In genomic region chrX:38804481-38805293, GRCh38 we compare ENCODE assay signal across 8 cellular contexts. TPM values are rescaled to one million over a fixed set of nuclear protein-coding genes. Genes with fewer than 3 reads are reported as not detected.
A peak's percentile ranks its signal among the peaks of the same experiment; 100 is the strongest.
DNase-seq lines count a peak whose midpoint lies in the region; ATAC-seq, FAIRE-seq and TF ChIP-seq lines count a peak whose summit lies in the region.

No MANE protein-coding gene starts in this region.

- H3K9me3 Mint-ChIP-seq in Calu3 (ENCODE audit: low read depth, unreplicated experiment): no peaks in the 10 kb centered on the region

- H2AFZ ChIP-seq in K562 (ENCODE audit: low read depth, low read length): no peak overlapping the region

- H3K27ac ChIP-seq in SK-N-MC (peak overlapping the region; percentile 96), K562 (ENCODE audit: extremely low read depth, low read depth, low read length) (peak overlapping the region; percentile 96), kidney (ENCODE audit: low read depth in 2 of 2, low read length in 2 of 2) (peak overlapping the region; percentile 91 to 92)

- TF ChIP-seq RAD21 in K562 (CRISPR knock-in tag; conservative IDR thresholded peaks at IDR 0.05 in 1 of 2, IDR thresholded peaks at IDR 0.05 in 1 of 2): no peak

- ATAC-seq in HG02571 (IDR thresholded peaks at IDR 0.05; ENCODE audit: unreplicated experiment) (peak; percentile 4), K562 (peak; percentile 2)

- 0% methylated on average over 43 of the region's 75 CpGs for WGBS in K562 (ENCODE audit: insufficient coverage, low coverage, missing lambda C conversion rate)

- H3K9me1 ChIP-seq in K562 (ENCODE audit: control insufficient read depth, insufficient read depth, low read length): no peaks in the 10 kb centered on the region

- in situ Hi-C loops in K562 (cut with MboI): no loop called here

- H3K9ac ChIP-seq in SK-N-MC (ENCODE audit: insufficient read length) (peak overlapping the region; percentile 88), K562 (ENCODE audit: insufficient read depth in 1 of 2, low read depth in 2 of 2, low read length in 2 of 2) (peak overlapping the region; percentile 95 to 99), kidney (ENCODE audit: low read length in 2 of 2) (peak overlapping the region; percentile 55 to 78)

- peak overlapping the region; percentile 95 for H3K4me2 ChIP-seq in K562 (ENCODE audit: insufficient read depth, low read length)

- no peaks in the 10 kb centered on the region for H4K20me1 ChIP-seq in K562 (replicated peaks; ENCODE audit: control insufficient read depth, insufficient read depth, low read length)

- TSS peak; percentile 28 for BruUV-seq in Calu3 (replicated peaks; lab: Mats Ljungman, UMichigan)
- TSS peak; percentile 41 for BruUV-seq in K562 (replicated peaks; lab: Mats Ljungman, UMichigan)

- no peaks in the 10 kb centered on the region for H3K27me3 Mint-ChIP-seq in Calu3 (ENCODE audit: unreplicated experiment)

- intact Hi-C loops in Calu3 (cut with micrococcal nuclease; ENCODE audit: unreplicated experiment) (loop anchor here (5.0 kb wide), 2 partner anchors 63 to 78 kb away; no protein-coding TSS in a partner anchor), K562 (cut with micrococcal nuclease) (loop anchor here (1.0 to 5.0 kb wide), 5 partner anchors 34 to 343 kb away; no protein-coding TSS in a partner anchor), kidney (cut with DNase I) (no loop called here)

- H3K27ac Mint-ChIP-seq in Calu3 (ENCODE audit: unreplicated experiment): peak overlapping the region; percentile 99

- H3K36me3 Mint-ChIP-seq in Calu3 (ENCODE audit: insufficient read depth, unreplicated experiment): peaks cover 67% of the 10 kb centered on the region

- no peaks in the 10 kb centered on the region for H3K9me3 ChIP-seq in SK-N-MC (ENCODE audit: low read depth, low read length)
- H3K9me3 ChIP-seq in K562 (replicated peaks; ENCODE audit: control insufficient read depth, insufficient read depth, low read depth, low read length): no peaks in the 10 kb centered on the region
- H3K9me3 ChIP-seq in kidney (ENCODE audit: control insufficient read depth in 1 of 2, low read length in 2 of 2): no peaks in the 10 kb centered on the region

- H3K27me3 ChIP-seq in K562 (ENCODE audit: control insufficient read depth in 2 of 2, insufficient read depth in 2 of 2, low read length in 2 of 2): no peaks in the 10 kb centered on the region

- peak overlapping the region; percentile 79 for H3K4me3 ChIP-seq in SK-N-MC
- peak overlapping the region; percentile 86 for H3K4me3 ChIP-seq in K562
- H3K4me3 ChIP-seq in kidney (ENCODE audit: low read length in 2 of 2): peak overlapping the region; percentile 70 to 78

- POLR2A ChIA-PET in K562 (lab: Yijun Ruan, JAX): interaction anchor here (1.0 to 2.1 kb wide), 4 partner anchors 12 to 347 kb away, joined by 3 to 7 read pairs (median 5); no protein-coding TSS in a partner anchor

- TF ChIP-seq CTCF in Calu3 (IDR thresholded peaks at IDR 0.05; ENCODE audit: unreplicated experiment) (no peak), K562 (IDR thresholded peaks at IDR 0.05 in 2 of 3, conservative IDR thresholded peaks at IDR 0.05 in 1 of 3; ENCODE audit: insufficient read depth in 2 of 3, low read depth in 1 of 3, low read length in 3 of 3) (no peak), kidney (IDR thresholded peaks at IDR 0.05; ENCODE audit: borderline replicate concordance, extremely low read depth, insufficient read depth) (no peak)

- FAIRE-seq in K562 (lab: Jason Lieb, UNC) (no peak), kidney (lab: Jason Lieb, UNC) (no peak)

- H3K36me3 ChIP-seq in SK-N-MC (ENCODE audit: insufficient read depth, low read length) (peaks cover 8% of the 10 kb centered on the region), K562 (ENCODE audit: control insufficient read depth, insufficient read depth, low read length) (peaks cover 18% of the 10 kb centered on the region; the same call in 2 of the 3 replicates), kidney (ENCODE audit: control insufficient read depth in 1 of 2, insufficient read depth in 2 of 2, low read length in 2 of 2) (no peaks in the 10 kb centered on the region)

- H3K79me2 ChIP-seq in K562 (ENCODE audit: control insufficient read depth, insufficient read depth, low read length): peaks cover 72% of the 10 kb centered on the region

- TF ChIP-seq EP300 in K562 (IDR thresholded peaks at IDR 0.05; ENCODE audit: low read length): no peak

- peak overlapping the region; percentile 97 for H3K4me3 Mint-ChIP-seq in Calu3 (ENCODE audit: low read depth, unreplicated experiment)

- peaks cover 16 to 34% of the 10 kb centered on the region in 2 experiments for H3K4me1 ChIP-seq in K562 (replicated peaks in 1 of 2; ENCODE audit: control insufficient read depth in 2 of 2, insufficient read depth in 2 of 2, low read length in 2 of 2)
- peaks cover 5 to 6% of the 10 kb centered on the region in 2 donors for H3K4me1 ChIP-seq in kidney (ENCODE audit: control insufficient read depth in 1 of 2, insufficient read depth in 1 of 2, low read depth in 1 of 2, low read length in 2 of 2)

- peaks cover 9% of the 10 kb centered on the region for H3K4me1 Mint-ChIP-seq in Calu3 (ENCODE audit: low read depth, unreplicated experiment)

- DNase-seq in Calu3 (peak; percentile 46), SK-N-MC (ENCODE audit: low read depth, low spot score) (no peak), K562 (ENCODE audit: extremely low read depth in 1 of 4, low spot score in 3 of 4) (peak in 3 of 4 experiments; percentile 35 to 40 (median 35)), kidney (peak; percentile 80), putamen (ENCODE audit: low spot score) (no peak), SIG-M5 treated with dmso at 0.1 percent for 504 hours (lab: John Stamatoyannopoulos, UW; ENCODE audit: unreplicated experiment) (no peak)
- peak; percentile 32 to 40 for DNase-seq in stimulated activated CD4-positive, alpha-beta T cell treated with anti-CD3 and anti-CD28 coated beads, Interleukin-2, amount 100 ng/mL, for 24 hours

- CTCF ChIA-PET in Calu3 (lab: Charles Lee): interaction anchor here (0.6 kb wide), 1 partner anchor 370 kb away, joined by 3 read pairs; no protein-coding TSS in a partner anchor
- CTCF ChIA-PET in K562 (lab: Yijun Ruan, JAX; ENCODE audit: low intra/inter-chr PET ratio): no interaction called here

- TF ChIP-seq POLR2A in K562 (conservative IDR thresholded peaks at IDR 0.05): no peak; the same call in 1 of the 2 replicates

TF ChIP-seq in K562, 482 proteins besides CTCF, POLR2A, EP300 and RAD21 (continues in another document):
- no peak for TF ChIP-seq ZFPM2 (CRISPR knock-in tag; IDR thresholded peaks at IDR 0.05)
- TF ChIP-seq PRPF4 (IDR thresholded peaks at IDR 0.05; ENCODE audit: insufficient read depth, low read depth, low read length, poor library complexity, severe bottlenecking): peak; percentile 19
- TF ChIP-seq ZNF830 (CRISPR knock-in tag; IDR thresholded peaks at IDR 0.05): 0 out of 2 replicates have a peak, but pooled peaks have one; percentile 8
- TF ChIP-seq FOXK1 (CRISPR knock-in tag; IDR thresholded peaks at IDR 0.05; ENCODE audit: borderline replicate concordance): 0 out of 2 replicates have a peak, but pooled peaks have one; percentile 11
- peak; percentile 10 for TF ChIP-seq HNRNPLL (IDR thresholded peaks at IDR 0.05; ENCODE audit: low read depth, low read length, poor library complexity, severe bottlenecking)

RNA-seq across cellular contexts. Expression of gene MID1IP1, which starts 3.4 kb away (rescaled TPM):
- total RNA-seq in Calu3 (2022): 46.7 and 53.5 TPM in 2 replicates
- 21.8 and 40.2 TPM in 2 replicates for total RNA-seq in K562 (2011; cell fraction: chromatin; rRNA removed; ENCODE audit: low replicate concordance)
- total RNA-seq in K562 (2011; cell fraction: nucleolus; rRNA removed): 57.5 and 57.7 TPM in 2 replicates
- 35.4 and 38.0 TPM in 2 replicates for total RNA-seq in K562 (2011; cell fraction: nucleoplasm; rRNA removed)
- total RNA-seq in K562 (2014; rRNA removed): 82.1 and 102 TPM in 2 replicates
- total RNA-seq in K562 (2014; rRNA removed; fragmentation: Illumina TruSeq; extraction: Trizol): 20.7 and 20.9 TPM in 2 replicates
- total RNA-seq in K562 (2015; rRNA removed; fragmentation: Illumina TruSeq; extraction: Trizol): 27.5 and 29.9 TPM in 2 replicates
- 90.4 and 94.7 TPM in 2 replicates for total RNA-seq in K562 (2021)
- polyA plus RNA-seq in K562 (2011; rRNA removed): 36.9 and 42.0 TPM in 2 replicates
- 50.7 and 84.5 TPM in 2 replicates for polyA plus RNA-seq in K562 (2011; cell fraction: cytosol; rRNA removed)
- polyA plus RNA-seq in K562 (2011; cell fraction: nucleus; rRNA removed): 38.7 and 57.5 TPM in 2 replicates
- 49.3 and 83.1 TPM in 2 replicates for polyA plus RNA-seq in K562 (2012)
- 22.1 and 43.9 TPM in 2 replicates for polyA plus RNA-seq in K562 (2014; fragmentation: Illumina TruSeq; extraction: Trizol)
- under 1 TPM; 0.51 to 0.80 TPM for polyA plus RNA-seq in K562 (2014; fragmentation: Nextera tagmentation; extraction: Ambion mirVana)
- polyA plus RNA-seq in K562 (2014; rRNA removed): 97.0 and 102 TPM in 2 replicates
- 9.1 and 14.7 TPM in 2 replicates for polyA minus RNA-seq in K562 (2011; rRNA and poly(A)+ RNA removed)
- 26.2 and 29.8 TPM in 2 replicates for polyA minus RNA-seq in K562 (2011; cell fraction: cytosol; rRNA and poly(A)+ RNA removed)
- 28.3 and 31.4 TPM in 2 replicates for polyA minus RNA-seq in K562 (2011; cell fraction: nucleus; rRNA and poly(A)+ RNA removed)
- 76.5 TPM for total RNA-seq in kidney
- 21.2 TPM for polyA plus RNA-seq in kidney (ENCODE audit: insufficient read depth, low read depth, low replicate concordance)

Comparison
In these comparisons a context has a peak if more than half of its experiments do, and no peak if none do; other contexts are left out.
1. DNase-seq: peak in Calu3 (single experiment), K562 (3 of 4), kidney (single experiment) and stimulated activated CD4-positive, alpha-beta T cell treated with anti-CD3 and anti-CD28 coated beads, Interleukin-2, amount 100 ng/mL, for 24 hours (2 of 2); none in SK-N-MC (single experiment), putamen (single experiment) and SIG-M5 treated with dmso at 0.1 percent for 504 hours (single experiment).
2. Peak in every context shown above with its lines, with median percentiles within 50 percentile points of each other: H3K27ac ChIP-seq, H3K4me3 ChIP-seq and H3K9ac ChIP-seq.